ENCODE assay signal across 40 cellular contexts in genomic region chr3:8729479-8729878, GRCh38. TPM values are rescaled to one million over a fixed set of nuclear protein-coding genes. Genes with fewer than 3 reads are reported as not detected.
"Had no signal": no experiment of that assay in that cellular context is flagged by ENCODE, and none has a peak within 500 bp of the region (broad histone marks: within the 10 kb centered on the region; RNA-seq: fewer than 3 reads in every experiment).

No MANE protein-coding gene starts in this region.

- ATAC-seq: activated naive CD4-positive, alpha-beta T cell treated with anti-CD3 and anti-CD28 coated beads, Interleukin-2, amount 50 U/mL, for 72 hours; activated naive CD8-positive, alpha-beta T cell treated with anti-CD3 and anti-CD28 coated beads, Interleukin-2, amount 50 U/mL, for 24 hours; activated T-cell treated with anti-CD3 and anti-CD28 coated beads, Interleukin-2, amount 50 U/mL, for 4 hours; activated T-cell treated with anti-CD3 and anti-CD28 coated beads, Interleukin-2, amount 50 U/mL, for 72 hours; activated T-helper 17 cell treated with anti-CD3 and anti-CD28 coated beads, Interleukin-2, amount 50 U/mL, for 72 hours; body of pancreas had no signal

- H3K27me3 ChIP-seq: adrenal gland, ascending aorta, body of pancreas, brain microvascular endothelial cell, breast epithelium, cardiac muscle cell had no signal

- H3K4me1 ChIP-seq: adrenal gland, ascending aorta, body of pancreas, breast epithelium had no signal

- H3K4me3 ChIP-seq: adrenal gland, ascending aorta, body of pancreas, breast epithelium, cardiac muscle cell had no signal

- DNase-seq: activated effector memory CD4-positive, alpha-beta T cell treated with Interleukin-2 at 50 U/mL for 16 hours; activated gamma-delta T cell; activated gamma-delta T cell treated with Interleukin-2 at 50 U/mL for 16 hours; activated naive CD4-positive, alpha-beta T cell; activated naive CD4-positive, alpha-beta T cell treated with anti-CD3 and anti-CD28 coated beads for 36 hours; activated naive CD4-positive, alpha-beta T cell treated with anti-CD3 and anti-CD28 coated beads, Interleukin-2, amount 10 ng/mL, durations not matched to agents 7 days and 5 days; activated naive CD4-positive, alpha-beta T cell treated with anti-CD3 and anti-CD28 coated beads, Interleukin-2, amount 50 U/mL, for 16 hours; activated naive CD4-positive, alpha-beta T cell treated with Interleukin-2 at 50 U/mL for 16 hours; activated naive CD8-positive, alpha-beta T cell treated with anti-CD3 and anti-CD28 coated beads for 36 hours; activated naive CD8-positive, alpha-beta T cell treated with anti-CD3 and anti-CD28 coated beads, Interleukin-2, amount 10 ng/mL, durations not matched to agents 7 days and 5 days; activated naive CD8-positive, alpha-beta T cell treated with anti-CD3 and anti-CD28 coated beads, Interleukin-2, amount 50 U/mL, for 24 hours; activated T-cell treated with anti-CD3 and anti-CD28 coated beads, Interleukin-2, amount 50 U/mL, for 1 hour; activated T-cell treated with anti-CD3 and anti-CD28 coated beads, Interleukin-2, amount 50 U/mL, for 24 hours; activated T-cell treated with anti-CD3 and anti-CD28 coated beads, Interleukin-2, amount 50 U/mL, for 4 hours; activated T-cell treated with anti-CD3 and anti-CD28 coated beads, Interleukin-2, amount 50 U/mL, for 48 hours; activated T-cell treated with anti-CD3 and anti-CD28 coated beads, Interleukin-2, amount 50 U/mL, for 72 hours; amniotic stem cell; amygdala; anterior cingulate cortex; body of pancreas; brain microvascular endothelial cell; caudate nucleus; central memory CD4-positive, alpha-beta T cell; cerebellar nuclear complex had no signal

- H3K4me1 Mint-ChIP-seq: activated naive CD4-positive, alpha-beta T cell treated with anti-CD3 and anti-CD28 coated beads, Interleukin-2, amount 10 ng/mL, durations not matched to agents 7 days and 5 days; activated naive CD4-positive, alpha-beta T cell treated with anti-CD3 and anti-CD28 coated beads, Interleukin-2, amount 50 U/mL, for 24 hours; activated naive CD8-positive, alpha-beta T cell treated with anti-CD3 and anti-CD28 coated beads for 36 hours; activated naive CD8-positive, alpha-beta T cell treated with anti-CD3 and anti-CD28 coated beads, Interleukin-2, amount 10 ng/mL, durations not matched to agents 7 days and 5 days; activated naive CD8-positive, alpha-beta T cell treated with anti-CD3 and anti-CD28 coated beads, Interleukin-2, amount 50 U/mL, for 24 hours; activated T-helper 17 cell treated with anti-CD3 and anti-CD28 coated beads, Interleukin-2, amount 50 U/mL, for 72 hours; central memory CD8-positive, alpha-beta T cell had no signal

- H3K9me3 Mint-ChIP-seq: activated naive CD8-positive, alpha-beta T cell treated with anti-CD3 and anti-CD28 coated beads for 36 hours; activated T-helper 1 cell treated with anti-CD3 and anti-CD28 coated beads, Interleukin-12 subunit alpha, Interleukin-12 subunit beta, Interleukin-2, Interleukin-4 antibody, amounts not matched to agents 30 ng/mL and 10 ng/mL and 1 ng/mL, durations not matched to agents 14 hours and 24 hours and 36 hours; activated T-helper 17 cell treated with anti-CD3 and anti-CD28 coated beads, Interleukin-2, amount 50 U/mL, for 72 hours; activated T-helper 2 cell treated with anti-CD3 and anti-CD28 coated beads, Interferon-gamma antibody, Interleukin-2, Interleukin-4, amounts not matched to agents 10 μg/mL and 5 μg/mL and 100 μg/mL, durations not matched to agents 14 hours and 24 hours and 36 hours; central memory CD8-positive, alpha-beta T cell had no signal

- H3K36me3 ChIP-seq: adrenal gland, ascending aorta, brain microvascular endothelial cell, breast epithelium, cardiac muscle cell had no signal

- H3K9me3 ChIP-seq: adrenal gland, ascending aorta, body of pancreas had no signal

- H3K4me3 Mint-ChIP-seq: activated naive CD4-positive, alpha-beta T cell treated with anti-CD3 and anti-CD28 coated beads for 36 hours; activated naive CD4-positive, alpha-beta T cell treated with anti-CD3 and anti-CD28 coated beads, Interleukin-2, amount 10 ng/mL, durations not matched to agents 7 days and 5 days; activated naive CD4-positive, alpha-beta T cell treated with anti-CD3 and anti-CD28 coated beads, Interleukin-2, amount 50 U/mL, for 24 hours; activated naive CD8-positive, alpha-beta T cell; activated naive CD8-positive, alpha-beta T cell treated with anti-CD3 and anti-CD28 coated beads for 36 hours; activated naive CD8-positive, alpha-beta T cell treated with anti-CD3 and anti-CD28 coated beads, Interleukin-2, amount 10 ng/mL, durations not matched to agents 7 days and 5 days; activated naive CD8-positive, alpha-beta T cell treated with anti-CD3 and anti-CD28 coated beads, Interleukin-2, amount 50 U/mL, for 24 hours; activated T-cell treated with anti-CD3 and anti-CD28 coated beads, Interleukin-2, amount 50 U/mL, for 24 hours; activated T-cell treated with anti-CD3 and anti-CD28 coated beads, Interleukin-2, amount 50 U/mL, for 4 hours; activated T-cell treated with anti-CD3 and anti-CD28 coated beads, Interleukin-2, amount 50 U/mL, for 72 hours; activated T-helper 1 cell treated with anti-CD3 and anti-CD28 coated beads, Interleukin-12 subunit alpha, Interleukin-12 subunit beta, Interleukin-2, Interleukin-4 antibody, amounts not matched to agents 30 ng/mL and 10 ng/mL and 1 ng/mL, durations not matched to agents 14 hours and 24 hours and 36 hours; activated T-helper 17 cell treated with anti-CD3 and anti-CD28 coated beads, Interleukin-2, amount 50 U/mL, for 72 hours; brain; central memory CD8-positive, alpha-beta T cell had no signal

- FAIRE-seq: astrocyte had no signal

- H3K27ac Mint-ChIP-seq: activated naive CD4-positive, alpha-beta T cell treated with anti-CD3 and anti-CD28 coated beads for 36 hours; activated naive CD4-positive, alpha-beta T cell treated with anti-CD3 and anti-CD28 coated beads, Interleukin-2, amount 10 ng/mL, durations not matched to agents 7 days and 5 days; activated naive CD4-positive, alpha-beta T cell treated with anti-CD3 and anti-CD28 coated beads, Interleukin-2, amount 50 U/mL, for 24 hours; activated naive CD4-positive, alpha-beta T cell treated with anti-CD3 and anti-CD28 coated beads, Interleukin-2, amount 50 U/mL, for 72 hours; activated naive CD8-positive, alpha-beta T cell; activated naive CD8-positive, alpha-beta T cell treated with anti-CD3 and anti-CD28 coated beads for 36 hours; activated naive CD8-positive, alpha-beta T cell treated with anti-CD3 and anti-CD28 coated beads, Interleukin-2, amount 10 ng/mL, durations not matched to agents 7 days and 5 days; activated naive CD8-positive, alpha-beta T cell treated with anti-CD3 and anti-CD28 coated beads, Interleukin-2, amount 50 U/mL, for 24 hours; activated T-cell treated with anti-CD3 and anti-CD28 coated beads, Interleukin-2, amount 50 U/mL, for 24 hours; activated T-cell treated with anti-CD3 and anti-CD28 coated beads, Interleukin-2, amount 50 U/mL, for 72 hours; activated T-helper 1 cell treated with anti-CD3 and anti-CD28 coated beads, Interleukin-12 subunit alpha, Interleukin-12 subunit beta, Interleukin-2, Interleukin-4 antibody, amounts not matched to agents 30 ng/mL and 10 ng/mL and 1 ng/mL, durations not matched to agents 14 hours and 24 hours and 36 hours; activated T-helper 17 cell treated with anti-CD3 and anti-CD28 coated beads, Interleukin-2, amount 50 U/mL, for 72 hours; activated T-helper 2 cell treated with anti-CD3 and anti-CD28 coated beads, Interferon-gamma antibody, Interleukin-2, Interleukin-4, amounts not matched to agents 10 μg/mL and 5 μg/mL and 100 μg/mL, durations not matched to agents 14 hours and 24 hours and 36 hours; brain had no signal

- H3K36me3 Mint-ChIP-seq: activated naive CD4-positive, alpha-beta T cell treated with anti-CD3 and anti-CD28 coated beads, Interleukin-2, amount 10 ng/mL, durations not matched to agents 7 days and 5 days; activated naive CD4-positive, alpha-beta T cell treated with anti-CD3 and anti-CD28 coated beads, Interleukin-2, amount 50 U/mL, for 24 hours; activated naive CD8-positive, alpha-beta T cell treated with anti-CD3 and anti-CD28 coated beads for 36 hours; activated naive CD8-positive, alpha-beta T cell treated with anti-CD3 and anti-CD28 coated beads, Interleukin-2, amount 10 ng/mL, durations not matched to agents 7 days and 5 days; brain had no signal

- H3K27ac ChIP-seq: adrenal gland, ascending aorta, body of pancreas, brain microvascular endothelial cell, breast epithelium, cardiac muscle cell had no signal

- H3K27me3 Mint-ChIP-seq: activated naive CD8-positive, alpha-beta T cell treated with anti-CD3 and anti-CD28 coated beads for 36 hours; activated naive CD8-positive, alpha-beta T cell treated with anti-CD3 and anti-CD28 coated beads, Interleukin-2, amount 10 ng/mL, durations not matched to agents 7 days and 5 days; brain had no signal

RNA-seq across cellular contexts. Expression of gene CAV3, which starts 4.1 kb away (rescaled TPM):
- total RNA-seq: activated naive CD4-positive, alpha-beta T cell treated with anti-CD3 and anti-CD28 coated beads for 36 hours; activated naive CD4-positive, alpha-beta T cell treated with anti-CD3 and anti-CD28 coated beads, Interleukin-2, amount 50 U/mL, for 72 hours; activated naive CD8-positive, alpha-beta T cell treated with anti-CD3 and anti-CD28 coated beads for 36 hours; activated naive CD8-positive, alpha-beta T cell treated with anti-CD3 and anti-CD28 coated beads, Interleukin-2, amount 10 ng/mL, durations not matched to agents 7 days and 5 days; activated T-cell treated with anti-CD3 and anti-CD28 coated beads, Interleukin-2, amount 50 U/mL, for 4 hours; activated T-cell treated with anti-CD3 and anti-CD28 coated beads, Interleukin-2, amount 50 U/mL, for 72 hours; activated T-helper 1 cell treated with anti-CD3 and anti-CD28 coated beads, Interleukin-12 subunit alpha, Interleukin-12 subunit beta, Interleukin-2, Interleukin-4 antibody, amounts not matched to agents 30 ng/mL and 10 ng/mL and 1 ng/mL, durations not matched to agents 14 hours and 24 hours and 36 hours; activated T-helper 17 cell treated with anti-CD3 and anti-CD28 coated beads, Interleukin-2, amount 50 U/mL, for 72 hours; activated T-helper 2 cell treated with anti-CD3 and anti-CD28 coated beads, Interferon-gamma antibody, Interleukin-2, Interleukin-4, amounts not matched to agents 10 μg/mL and 5 μg/mL and 100 μg/mL, durations not matched to agents 14 hours and 24 hours and 36 hours; adrenal gland; aorta; ascending aorta; astrocyte; body of pancreas; breast epithelium; cerebellum; chondrocyte had no signal
- polyA plus RNA-seq: adrenal gland had no signal
